Comparison of ENCODE assay signal across 25 cellular contexts in the genomic region with DNA sequence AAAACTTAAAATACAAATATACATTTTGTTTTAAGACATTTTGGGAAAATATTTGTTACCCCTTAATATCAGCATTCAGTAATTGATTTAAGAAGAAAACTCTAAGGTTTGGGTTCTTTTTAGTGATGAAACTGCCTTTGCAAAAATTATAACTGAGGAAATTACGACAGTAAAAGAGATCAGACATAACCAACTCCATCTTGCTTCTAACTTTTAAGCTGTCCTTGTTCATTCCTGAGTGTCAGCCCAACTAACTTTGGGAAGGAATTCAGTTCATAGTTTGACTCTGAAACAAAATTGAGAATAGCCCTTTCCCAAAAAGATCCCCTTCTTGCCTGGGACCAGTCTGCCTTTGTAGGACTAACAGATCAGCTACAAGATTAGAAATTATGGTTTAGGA.
"Had no signal": no experiment of that assay in that cellular context is flagged by ENCODE, and none has a peak within 500 bp of the region (broad histone marks: within the 10 kb centered on the region; RNA-seq: fewer than 3 reads in every experiment).

No MANE protein-coding gene starts in this region.

- ATAC-seq: activated T-helper 17 cell treated with anti-CD3 and anti-CD28 coated beads, Interleukin-2, amount 50 U/mL, for 72 hours had no signal

- H3K9me3 ChIP-seq: adrenal gland had no signal

- H3K27me3 Mint-ChIP-seq: activated naive CD8-positive, alpha-beta T cell treated with anti-CD3 and anti-CD28 coated beads, Interleukin-2, amount 10 ng/mL, durations not matched to agents 7 days and 5 days had no signal

- H3K27ac Mint-ChIP-seq: activated CD4-positive, alpha-beta memory T cell treated with anti-CD3 and anti-CD28 coated beads for 36 hours; activated CD4-positive, alpha-beta T cell treated with anti-CD3 and anti-CD28 coated beads, Interleukin-2, amount 10 ng/mL, durations not matched to agents 7 days and 5 days; activated naive CD4-positive, alpha-beta T cell treated with anti-CD3 and anti-CD28 coated beads for 36 hours; activated naive CD8-positive, alpha-beta T cell treated with anti-CD3 and anti-CD28 coated beads, Interleukin-2, amount 10 ng/mL, durations not matched to agents 7 days and 5 days; activated T-helper 17 cell treated with anti-CD3 and anti-CD28 coated beads, Interleukin-2, amount 50 U/mL, for 72 hours; T-helper 1 cell treated with Interleukin-12 subunit alpha and Interleukin-12 subunit beta and Interleukin-4 antibody, amounts not matched to agents 30 μg/mL and 1 μg/mL, for 36 hours had no signal

- H3K9me3 Mint-ChIP-seq: activated CD4-positive, alpha-beta memory T cell treated with anti-CD3 and anti-CD28 coated beads for 36 hours; activated CD4-positive, alpha-beta T cell treated with anti-CD3 and anti-CD28 coated beads, Interleukin-2, amount 10 ng/mL, durations not matched to agents 7 days and 5 days; activated naive CD4-positive, alpha-beta T cell treated with anti-CD3 and anti-CD28 coated beads for 36 hours; activated naive CD8-positive, alpha-beta T cell treated with anti-CD3 and anti-CD28 coated beads, Interleukin-2, amount 10 ng/mL, durations not matched to agents 7 days and 5 days; T-helper 1 cell treated with Interleukin-12 subunit alpha and Interleukin-12 subunit beta and Interleukin-4 antibody, amounts not matched to agents 30 μg/mL and 1 μg/mL, for 36 hours had no signal

- H3K27ac ChIP-seq: adrenal gland had no signal

- H3K36me3 Mint-ChIP-seq: activated CD4-positive, alpha-beta memory T cell treated with anti-CD3 and anti-CD28 coated beads for 36 hours; activated naive CD8-positive, alpha-beta T cell treated with anti-CD3 and anti-CD28 coated beads, Interleukin-2, amount 10 ng/mL, durations not matched to agents 7 days and 5 days had no signal

- H3K4me1 Mint-ChIP-seq: activated CD4-positive, alpha-beta T cell treated with anti-CD3 and anti-CD28 coated beads, Interleukin-2, amount 10 ng/mL, durations not matched to agents 7 days and 5 days; activated naive CD8-positive, alpha-beta T cell treated with anti-CD3 and anti-CD28 coated beads, Interleukin-2, amount 10 ng/mL, durations not matched to agents 7 days and 5 days; activated T-helper 17 cell treated with anti-CD3 and anti-CD28 coated beads, Interleukin-2, amount 50 U/mL, for 72 hours had no signal

- DNase-seq: activated CD4-positive, alpha-beta memory T cell treated with anti-CD3 and anti-CD28 coated beads for 36 hours; activated CD4-positive, alpha-beta T cell treated with anti-CD3 and anti-CD28 coated beads, Interleukin-2, amount 10 ng/mL, durations not matched to agents 7 days and 5 days; activated CD4-positive, CD25-positive, alpha-beta regulatory T cell; activated gamma-delta T cell; activated naive CD4-positive, alpha-beta T cell treated with anti-CD3 and anti-CD28 coated beads for 36 hours; activated naive CD8-positive, alpha-beta T cell treated with anti-CD3 and anti-CD28 coated beads, Interleukin-2, amount 10 ng/mL, durations not matched to agents 7 days and 5 days; activated T-cell treated with anti-CD3 and anti-CD28 coated beads for 4 hours; activated T-cell treated with anti-CD3 and anti-CD28 coated beads, Interleukin-2, amount 50 U/mL, for 48 hours; adrenal gland; anterior cingulate cortex; cerebellar nuclear complex; Karpas-422; MM.1S; NCI-H1105; NCI-H1436; NCI-H187; NCI-H2081; NCI-H2171 treated with DMSO at 0.1 percent for 48 hours; NCI-H226; NCI-H526; NCI-H82; SHP77 treated with DMSO at 0.1 percent for 48 hours; T1000 had no signal

- H3K36me3 ChIP-seq: adrenal gland had no signal

- H3K4me3 Mint-ChIP-seq: activated CD4-positive, alpha-beta memory T cell treated with anti-CD3 and anti-CD28 coated beads for 36 hours; activated CD4-positive, alpha-beta T cell treated with anti-CD3 and anti-CD28 coated beads, Interleukin-2, amount 10 ng/mL, durations not matched to agents 7 days and 5 days; activated naive CD4-positive, alpha-beta T cell treated with anti-CD3 and anti-CD28 coated beads for 36 hours; activated naive CD8-positive, alpha-beta T cell treated with anti-CD3 and anti-CD28 coated beads, Interleukin-2, amount 10 ng/mL, durations not matched to agents 7 days and 5 days; activated T-helper 17 cell treated with anti-CD3 and anti-CD28 coated beads, Interleukin-2, amount 50 U/mL, for 72 hours; T-helper 1 cell treated with Interleukin-12 subunit alpha and Interleukin-12 subunit beta and Interleukin-4 antibody, amounts not matched to agents 30 μg/mL and 1 μg/mL, for 36 hours had no signal

- H3K4me3 ChIP-seq: adrenal gland had no signal

- H3K27me3 ChIP-seq: adrenal gland had no signal
